ENCODE assay signal across 10 cellular contexts in the genomic region with DNA sequence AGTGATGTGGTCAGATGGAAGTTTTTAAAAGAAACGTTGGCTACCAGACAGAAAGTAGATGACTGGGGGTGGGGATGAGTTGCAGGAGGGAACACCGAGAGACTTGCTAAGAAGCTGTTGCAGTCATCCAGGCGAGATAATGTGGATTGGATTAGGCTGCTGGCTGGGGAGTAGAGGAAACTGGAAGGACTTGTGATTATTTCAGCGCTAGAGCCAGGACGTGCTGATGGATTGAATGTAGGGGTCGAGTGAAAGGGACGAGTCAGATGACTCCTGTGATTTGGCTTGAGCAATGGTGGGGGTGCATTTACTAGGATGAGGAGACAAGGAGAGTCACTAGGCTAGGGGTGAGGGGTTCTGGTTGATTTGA.
DNase-seq lines count a peak whose midpoint lies in the region; ATAC-seq lines count a peak whose summit lies in the region.
"Had no signal": no experiment of that assay in that cellular context is flagged by ENCODE, and none has a peak within 500 bp of the region (broad histone marks: within the 10 kb centered on the region; RNA-seq: fewer than 3 reads in every experiment).

No MANE protein-coding gene starts in this region.

- no peaks in the 10 kb centered on the region for H3K27me3 ChIP-seq in muscle layer of duodenum (ENCODE audit: low read depth, low read length)

- H3K9me3 Mint-ChIP-seq in activated naive CD4-positive, alpha-beta T cell treated with anti-CD3 and anti-CD28 coated beads, Interleukin-2, amount 50 U/mL, for 72 hours, result peaks cover 7 to 10% of the 10 kb centered on the region in 2 donors

- 31% methylated on average over 7 of the region's 7 CpGs for WGBS in urinary bladder

- H3K36me3 ChIP-seq in muscle layer of duodenum (ENCODE audit: control insufficient read depth in 1 of 2, insufficient read depth in 2 of 2, low read length in 2 of 2), result peaks cover 7 to 30% of the 10 kb centered on the region in 2 donors
- no peaks in the 10 kb centered on the region for H3K36me3 ChIP-seq in urinary bladder (ENCODE audit: insufficient read depth)
- H3K36me3 ChIP-seq: thoracic aorta had no signal

- H3K4me3 ChIP-seq in muscle layer of duodenum (ENCODE audit: low read depth in 1 of 2, low read length in 2 of 2), result no peak overlapping the region
- no peak overlapping the region for H3K4me3 ChIP-seq in urinary bladder (ENCODE audit: low read depth, low read length)
- H3K4me3 ChIP-seq: thoracic aorta had no signal

- ATAC-seq in activated naive CD4-positive, alpha-beta T cell treated with anti-CD3 and anti-CD28 coated beads, Interleukin-2, amount 50 U/mL, for 72 hours, result no peak
- no peak for ATAC-seq in HG03520 (IDR thresholded peaks at IDR 0.05; ENCODE audit: unreplicated experiment)

- H3K9me3 ChIP-seq in muscle layer of duodenum (ENCODE audit: control insufficient read depth in 1 of 2, low read length in 2 of 2), result peaks cover 0 to 9% of the 10 kb centered on the region in 2 donors

- peaks cover 30 to 38% of the 10 kb centered on the region in 2 donors for H3K36me3 Mint-ChIP-seq in activated naive CD4-positive, alpha-beta T cell treated with anti-CD3 and anti-CD28 coated beads, Interleukin-2, amount 50 U/mL, for 72 hours

- peak overlapping the region; percentile 31 to 68 for H3K27ac Mint-ChIP-seq in activated naive CD4-positive, alpha-beta T cell treated with anti-CD3 and anti-CD28 coated beads, Interleukin-2, amount 50 U/mL, for 72 hours

- H3K27ac ChIP-seq in muscle layer of duodenum (ENCODE audit: low read length) (peak overlapping the region; percentile 5), urinary bladder (ENCODE audit: low read depth) (peak overlapping the region; percentile 11)
- H3K27ac ChIP-seq: thoracic aorta had no signal

- no peaks in the 10 kb centered on the region for H3K4me1 ChIP-seq in muscle layer of duodenum (ENCODE audit: control insufficient read depth in 1 of 2, insufficient read depth in 2 of 2, low read length in 2 of 2)
- peaks cover 2% of the 10 kb centered on the region for H3K4me1 ChIP-seq in urinary bladder (ENCODE audit: insufficient read depth)

- DNase-seq in activated naive CD4-positive, alpha-beta T cell treated with anti-CD3 and anti-CD28 coated beads, Interleukin-2, amount 50 U/mL, for 72 hours (ENCODE audit: low spot score in 2 of 2), result no peak
- no peak for DNase-seq in activated naive CD4-positive, alpha-beta T cell treated with Interleukin-2 at 50 U/mL for 16 hours
- peak; percentile 96 for DNase-seq in fibroblast of gingiva (ENCODE audit: low read depth)
- DNase-seq in NCI-H2107 (lab: John Stamatoyannopoulos, UW), result no peak
- no peak for DNase-seq in NCI-H748 (lab: John Stamatoyannopoulos, UW; ENCODE audit: unreplicated experiment)
- DNase-seq: effector memory CD4-positive, alpha-beta T cell had no signal
